In the genomic region with DNA sequence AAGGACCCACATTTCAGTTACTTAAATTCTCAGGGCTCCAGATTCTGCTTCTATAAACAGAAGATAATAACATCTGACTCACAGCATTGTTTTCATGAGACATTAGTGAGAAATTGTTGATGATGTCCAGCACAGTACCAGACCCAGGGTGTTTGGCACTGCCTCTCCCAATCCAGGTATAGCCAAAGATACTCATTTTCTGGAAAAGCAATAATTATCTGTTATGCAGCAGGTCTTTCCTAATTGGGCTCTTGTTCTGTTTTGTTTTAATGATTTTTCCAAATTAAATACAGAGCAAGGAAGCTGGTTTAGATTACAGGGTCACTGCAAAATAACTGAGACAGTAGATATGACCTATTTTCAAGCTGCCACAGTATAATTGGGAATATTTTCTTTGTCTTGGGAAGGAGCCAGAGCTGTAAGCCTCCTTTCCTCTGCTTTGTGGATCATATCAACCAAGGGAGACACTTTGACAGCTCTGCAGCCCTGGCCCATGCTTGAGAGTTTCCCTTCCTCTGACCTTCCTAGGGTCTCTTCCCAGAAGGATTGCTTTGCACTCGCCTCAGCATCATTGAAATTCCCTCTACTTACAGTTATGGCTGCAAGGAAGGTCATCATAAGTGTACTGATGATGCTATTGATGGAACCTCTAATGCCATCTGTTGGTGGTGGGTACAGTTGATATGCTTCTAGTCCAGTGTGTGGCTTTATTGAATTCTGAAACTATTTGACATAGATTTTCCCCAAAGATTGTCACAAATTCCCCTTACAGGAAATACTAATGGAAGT, we compare ENCODE assay signal across 25 cellular contexts.
DNase-seq lines count a peak whose midpoint lies in the region; ATAC-seq and TF ChIP-seq lines count a peak whose summit lies in the region.
"Had no signal": no experiment of that assay in that cellular context is flagged by ENCODE, and none has a peak within 500 bp of the region (broad histone marks: within the 10 kb centered on the region; RNA-seq: fewer than 3 reads in every experiment).

No MANE protein-coding gene starts in this region.

- no peaks in the 10 kb centered on the region for H3K36me3 Mint-ChIP-seq in nephron (ENCODE audit: low read depth)
- H3K36me3 Mint-ChIP-seq: CD4-positive, CD25-positive, alpha-beta regulatory T cell had no signal

- H3K27ac Mint-ChIP-seq in nephron, result peak overlapping the region in 2 of 3 experiments; percentile 61 to 69
- H3K27ac Mint-ChIP-seq: activated CD4-positive, alpha-beta T cell treated with anti-CD3 and anti-CD28 coated beads, Interleukin-2, amount 10 ng/mL, durations not matched to agents 7 days and 5 days; CD4-positive, CD25-positive, alpha-beta regulatory T cell had no signal

- H3K4me3 Mint-ChIP-seq in nephron, result no peak overlapping the region
- H3K4me3 Mint-ChIP-seq: activated CD4-positive, alpha-beta T cell treated with anti-CD3 and anti-CD28 coated beads, Interleukin-2, amount 10 ng/mL, durations not matched to agents 7 days and 5 days; activated T-cell treated with anti-CD3 and anti-CD28 coated beads, Interleukin-2, amount 50 U/mL, for 4 hours; CD4-positive, CD25-positive, alpha-beta regulatory T cell; neural crest cell had no signal

- ATAC-seq in SK-N-SH treated with all-trans-retinoic acid at 6 μM for 48 hours, result peak; percentile 93
- no peak for ATAC-seq in GM18498 (IDR thresholded peaks at IDR 0.05; ENCODE audit: unreplicated experiment)
- ATAC-seq: activated T-cell treated with anti-CD3 and anti-CD28 coated beads, Interleukin-2, amount 50 U/mL, for 4 hours; mucosa of descending colon; pancreas had no signal

- CTCF ChIA-PET in GM10248 (lab: Yijun Ruan, JAX), result no interaction called here

- H3K4me1 Mint-ChIP-seq in nephron, result no peaks in the 10 kb centered on the region
- H3K4me1 Mint-ChIP-seq: activated CD4-positive, alpha-beta T cell treated with anti-CD3 and anti-CD28 coated beads, Interleukin-2, amount 10 ng/mL, durations not matched to agents 7 days and 5 days; CD4-positive, CD25-positive, alpha-beta regulatory T cell; neural crest cell had no signal

- no peak for TF ChIP-seq CTCF in nephron (IDR thresholded peaks at IDR 0.05; ENCODE audit: unreplicated experiment in 3 of 3)
- TF ChIP-seq CTCF in GM10248 (IDR thresholded peaks at IDR 0.05; ENCODE audit: control extremely low read depth, extremely low read depth, low read depth, missing control alignments), result no peak

- peak; percentile 20 for DNase-seq in HCEC 1CT
- DNase-seq in fibroblast of peridontal ligament (ENCODE audit: extremely low read depth), result peak; percentile 3
- no peak for DNase-seq in GM10248 (ENCODE audit: extremely low spot score)
- DNase-seq in activated CD8-positive, alpha-beta memory T cell treated with anti-CD3 and anti-CD28 coated beads for 24 hours, result no peak
- DNase-seq: activated CD4-positive, alpha-beta T cell treated with anti-CD3 and anti-CD28 coated beads, Interleukin-2, amount 10 ng/mL, durations not matched to agents 7 days and 5 days; activated naive CD4-positive, alpha-beta T cell treated with Interleukin-2 at 50 U/mL for 16 hours; activated T-cell treated with anti-CD3 and anti-CD28 coated beads, Interleukin-2, amount 50 U/mL, for 4 hours; amniotic stem cell; brain microvascular endothelial cell; CD4-positive, CD25-positive, alpha-beta regulatory T cell; KBM-7; MG63; mucosa of descending colon; NCI-H1436; OCI-M1; pancreas; right cardiac atrium; spleen; SW 1271; T1000; transverse colon had no signal

- H3K9me3 Mint-ChIP-seq in nephron, result no peaks in the 10 kb centered on the region
- H3K9me3 Mint-ChIP-seq: neural crest cell had no signal

- POLR2A ChIA-PET in GM10248 (lab: Yijun Ruan, JAX), result no interaction called here

- H3K27me3 Mint-ChIP-seq in nephron (ENCODE audit: low read depth), result no peaks in the 10 kb centered on the region
- H3K27me3 Mint-ChIP-seq: activated CD4-positive, alpha-beta T cell treated with anti-CD3 and anti-CD28 coated beads, Interleukin-2, amount 10 ng/mL, durations not matched to agents 7 days and 5 days; CD4-positive, CD25-positive, alpha-beta regulatory T cell had no signal

TF ChIP-seq in SK-N-SH treated with all-trans-retinoic acid at 6 μM for 48 hours, 23 proteins besides CTCF, POLR2A, EP300 and RAD21 (continues in another document):
- TF ChIP-seq GLIS3 (CRISPR knock-in tag; IDR thresholded peaks at IDR 0.05), result no peak; the same call in 1 of the 2 replicates
- TF ChIP-seq ZC3H10 (CRISPR knock-in tag; IDR thresholded peaks at IDR 0.05), result 0 out of 2 replicates have a peak, but pooled peaks have one; percentile 30
- TF ChIP-seq PPARA (CRISPR knock-in tag; IDR thresholded peaks at IDR 0.05; ENCODE audit: borderline replicate concordance), result peak; percentile 71; the same call in 1 of the 2 replicates
- peak; percentile 74; the same call in 1 of the 2 replicates for TF ChIP-seq CREB5 (CRISPR knock-in tag; IDR thresholded peaks at IDR 0.05; ENCODE audit: low read depth)
- peak; percentile 80 for TF ChIP-seq ISL1 (CRISPR knock-in tag; IDR thresholded peaks at IDR 0.05)
- TF ChIP-seq, protein P1, sequence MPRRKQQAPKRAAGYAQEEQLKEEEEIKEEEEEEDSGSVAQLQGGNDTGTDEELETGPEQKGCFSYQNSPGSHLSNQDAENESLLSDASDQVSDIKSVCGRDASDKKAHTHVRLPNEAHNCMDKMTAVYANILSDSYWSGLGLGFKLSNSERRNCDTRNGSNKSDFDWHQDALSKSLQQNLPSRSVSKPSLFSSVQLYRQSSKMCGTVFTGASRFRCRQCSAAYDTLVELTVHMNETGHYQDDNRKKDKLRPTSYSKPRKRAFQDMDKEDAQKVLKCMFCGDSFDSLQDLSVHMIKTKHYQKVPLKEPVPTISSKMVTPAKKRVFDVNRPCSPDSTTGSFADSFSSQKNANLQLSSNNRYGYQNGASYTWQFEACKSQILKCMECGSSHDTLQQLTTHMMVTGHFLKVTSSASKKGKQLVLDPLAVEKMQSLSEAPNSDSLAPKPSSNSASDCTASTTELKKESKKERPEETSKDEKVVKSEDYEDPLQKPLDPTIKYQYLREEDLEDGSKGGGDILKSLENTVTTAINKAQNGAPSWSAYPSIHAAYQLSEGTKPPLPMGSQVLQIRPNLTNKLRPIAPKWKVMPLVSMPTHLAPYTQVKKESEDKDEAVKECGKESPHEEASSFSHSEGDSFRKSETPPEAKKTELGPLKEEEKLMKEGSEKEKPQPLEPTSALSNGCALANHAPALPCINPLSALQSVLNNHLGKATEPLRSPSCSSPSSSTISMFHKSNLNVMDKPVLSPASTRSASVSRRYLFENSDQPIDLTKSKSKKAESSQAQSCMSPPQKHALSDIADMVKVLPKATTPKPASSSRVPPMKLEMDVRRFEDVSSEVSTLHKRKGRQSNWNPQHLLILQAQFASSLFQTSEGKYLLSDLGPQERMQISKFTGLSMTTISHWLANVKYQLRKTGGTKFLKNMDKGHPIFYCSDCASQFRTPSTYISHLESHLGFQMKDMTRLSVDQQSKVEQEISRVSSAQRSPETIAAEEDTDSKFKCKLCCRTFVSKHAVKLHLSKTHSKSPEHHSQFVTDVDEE (CRISPR knock-in tag; IDR thresholded peaks at IDR 0.05), result peak; percentile 91
- TF ChIP-seq ZNF70 (CRISPR knock-in tag; IDR thresholded peaks at IDR 0.05), result peak; percentile 72
- TF ChIP-seq ZNF565 (CRISPR knock-in tag; conservative IDR thresholded peaks at IDR 0.05; ENCODE audit: low read depth), result no peak
- TF ChIP-seq TCF4 (CRISPR knock-in tag; IDR thresholded peaks at IDR 0.05; ENCODE audit: borderline replicate concordance), result peak; percentile 99
- peak; percentile 10; the same call in 1 of the 2 replicates for TF ChIP-seq ZNF8 (CRISPR knock-in tag; IDR thresholded peaks at IDR 0.05)
- peak; percentile 35; the same call in 1 of the 2 replicates for TF ChIP-seq SNAI2 (CRISPR knock-in tag; IDR thresholded peaks at IDR 0.05)
- TF ChIP-seq BACH2 (CRISPR knock-in tag; IDR thresholded peaks at IDR 0.05; ENCODE audit: borderline replicate concordance), result 0 out of 2 replicates have a peak, but pooled peaks have one; percentile 54
- TF ChIP-seq ARNTL (CRISPR knock-in tag; IDR thresholded peaks at IDR 0.05; ENCODE audit: borderline replicate concordance, low read depth), result no peak
- TF ChIP-seq POU6F1 (CRISPR knock-in tag; IDR thresholded peaks at IDR 0.05; ENCODE audit: borderline replicate concordance, low read depth), result peak; percentile 56; the same call in 1 of the 2 replicates
- no peak for TF ChIP-seq CSDC2 (CRISPR knock-in tag; IDR thresholded peaks at IDR 0.05)

Comparison
In these comparisons a context has a peak if more than half of its experiments do, and no peak if none do; other contexts are left out.
1. DNase-seq: peak in HCEC 1CT (single experiment) and fibroblast of peridontal ligament (single experiment); none in GM10248 (single experiment) and activated CD8-positive, alpha-beta memory T cell treated with anti-CD3 and anti-CD28 coated beads for 24 hours (single experiment).